ENCODE assay signal across 17 cellular contexts in genomic region chr5:98700730-98701129, GRCh38.
"Had no signal": no experiment of that assay in that cellular context is flagged by ENCODE, and none has a peak within 500 bp of the region (broad histone marks: within the 10 kb centered on the region; RNA-seq: fewer than 3 reads in every experiment).

No MANE protein-coding gene starts in this region.

- H3K27me3 ChIP-seq: esophagus muscularis mucosa, upper lobe of right lung had no signal

- H3K4me3 ChIP-seq: esophagus muscularis mucosa, mucosa of descending colon, upper lobe of right lung had no signal

- DNase-seq: activated CD4-positive, alpha-beta memory T cell treated with anti-CD3 and anti-CD28 coated beads for 36 hours; activated CD4-positive, alpha-beta T cell treated with anti-CD3 and anti-CD28 coated beads for 4 hours; activated naive CD4-positive, alpha-beta T cell; activated naive CD8-positive, alpha-beta T cell treated with anti-CD3 and anti-CD28 coated beads, Interleukin-2, amount 10 ng/mL, durations not matched to agents 7 days and 5 days; activated T-cell treated with anti-CD3 and anti-CD28 coated beads for 4 hours; cerebellar nuclear complex; cortex of kidney; foreskin fibroblast; hippocampal formation; islet precursor cell; mucosa of descending colon; naive thymus-derived CD8-positive, alpha-beta T cell; stimulated activated naive B cell treated with anti-CD40 and anti-IgM and Interleukin-4, amounts not matched to agents 10 μg/mL and 1 μg/mL and 100 μg/mL, for 72 hours; SW 1271; upper lobe of right lung had no signal

- H3K27ac ChIP-seq: esophagus muscularis mucosa, parathyroid adenoma, upper lobe of right lung had no signal

- H3K9ac ChIP-seq: parathyroid adenoma had no signal

- H2AFZ ChIP-seq: parathyroid adenoma had no signal

- H3K9me3 ChIP-seq: mucosa of descending colon, upper lobe of right lung had no signal

- H3K36me3 ChIP-seq: esophagus muscularis mucosa, upper lobe of right lung had no signal

- H3K79me2 ChIP-seq: parathyroid adenoma had no signal

- H3K4me1 ChIP-seq: parathyroid adenoma, upper lobe of right lung had no signal
